1 cellular context compared by ENCODE assay signal in genomic region chr6:132931937-132932336, GRCh38.
TF ChIP-seq lines count a peak whose summit lies in the region.

No MANE protein-coding gene starts in this region.

TF ChIP-seq in WTC11, 78 proteins besides CTCF, POLR2A, EP300 and RAD21 (continued from another document):
- TF ChIP-seq ERG (CRISPR knock-in tag; IDR thresholded peaks at IDR 0.05), result no peak
- TF ChIP-seq ZNF532 (CRISPR knock-in tag; IDR thresholded peaks at IDR 0.05; ENCODE audit: borderline replicate concordance), result no peak
